ENCODE assay signal across 22 cellular contexts in the genomic region with DNA sequence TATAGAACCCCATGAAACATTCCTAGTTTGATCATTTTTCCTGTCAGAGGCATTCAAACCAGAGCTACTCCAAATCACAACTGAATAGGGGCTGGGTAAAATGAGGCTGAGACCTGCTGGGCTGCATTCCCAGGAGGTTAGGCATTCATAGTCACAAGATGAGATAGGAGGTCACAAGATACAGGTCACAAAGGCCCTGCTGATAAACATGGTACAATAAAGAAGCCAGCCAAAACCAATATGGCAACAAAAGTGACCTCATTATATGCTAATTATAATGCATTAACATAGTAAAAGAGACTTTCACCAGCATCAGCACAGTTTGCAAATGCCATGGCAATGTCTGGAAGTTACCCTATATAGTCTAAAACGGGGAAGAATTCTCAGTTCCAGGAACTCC. TPM values are rescaled to one million over a fixed set of nuclear protein-coding genes. Genes with fewer than 3 reads are reported as not detected.
A peak's percentile ranks its signal among the peaks of the same experiment; 100 is the strongest.
DNase-seq lines count a peak whose midpoint lies in the region; ATAC-seq and TF ChIP-seq lines count a peak whose summit lies in the region.
"Had no signal": no experiment of that assay in that cellular context is flagged by ENCODE, and none has a peak within 500 bp of the region (broad histone marks: within the 10 kb centered on the region; RNA-seq: fewer than 3 reads in every experiment).

No MANE protein-coding gene starts in this region.

- no TSS peak for BruUV-seq in MCF 10A (replicated peaks; lab: Mats Ljungman, UMichigan)
- no TSS peak for BruUV-seq in PC-9 (replicated peaks; lab: Mats Ljungman, UMichigan)

- H3K27me3 ChIP-seq in breast epithelium (no peaks in the 10 kb centered on the region), PC-9 (ENCODE audit: insufficient read depth, low read depth) (no peaks in the 10 kb centered on the region), hepatocyte (no peaks in the 10 kb centered on the region)
- H3K27me3 ChIP-seq: BLaER1, SJSA1 had no signal

- no peaks in the 10 kb centered on the region for H3K9me3 ChIP-seq in breast epithelium
- H3K9me3 ChIP-seq in PC-9 (ENCODE audit: insufficient read depth, low read depth): peaks cover 12% of the 10 kb centered on the region
- H3K9me3 ChIP-seq in hepatocyte (ENCODE audit: low read depth): no peaks in the 10 kb centered on the region
- H3K9me3 ChIP-seq: BLaER1, SJSA1 had no signal

- intact Hi-C loops in MCF 10A (cut with micrococcal nuclease): no loop called here
- intact Hi-C loops in breast epithelium (cut with DNase I; ENCODE audit: low total_unique reads): no loop called here
- intact Hi-C loops in PC-9 (cut with micrococcal nuclease; ENCODE audit: unreplicated experiment): no loop called here

- peak overlapping the region; percentile 67 for H3K4me2 ChIP-seq in PC-9
- no peak overlapping the region for H3K4me2 ChIP-seq in hepatocyte
- H3K4me2 ChIP-seq: BLaER1 had no signal

- TF ChIP-seq POLR2A in breast epithelium (IDR thresholded peaks at IDR 0.05): no peak

- H3F3A ChIP-seq in PC-9 (ENCODE audit: insufficient read depth, low read depth): peaks cover 6% of the 10 kb centered on the region; the same call in 1 of the 2 replicates

- H2AFZ ChIP-seq in PC-9: peak overlapping the region; percentile 78
- no peak overlapping the region for H2AFZ ChIP-seq in hepatocyte

- H3K4me3 ChIP-seq in breast epithelium: no peak overlapping the region
- H3K4me3 ChIP-seq in PC-9: no peak overlapping the region; the same call in 1 of the 2 replicates
- no peak overlapping the region for H3K4me3 ChIP-seq in hepatocyte
- H3K4me3 ChIP-seq: BLaER1, GM12878, SJSA1 had no signal

- H3K36me3 ChIP-seq in breast epithelium (no peaks in the 10 kb centered on the region), PC-9 (ENCODE audit: low read depth) (no peaks in the 10 kb centered on the region), hepatocyte (replicated peaks; ENCODE audit: insufficient read depth, low read depth) (no peaks in the 10 kb centered on the region)
- H3K36me3 ChIP-seq: BLaER1, SJSA1 had no signal

- POLR2A ChIA-PET in MCF 10A (lab: Yijun Ruan, JAX) (interaction anchor here (1.9 to 2.2 kb wide), 2 partner anchors 10 to 106 kb away, joined by 8 to 10 read pairs; no protein-coding TSS in a partner anchor), PC-9 (lab: Charles Lee; ENCODE audit: unreplicated experiment) (no interaction called here)

- H3K9me3 Mint-ChIP-seq in MCF 10A (ENCODE audit: unreplicated experiment): peaks cover 11% of the 10 kb centered on the region
- H3K9me3 Mint-ChIP-seq: HFFc6 had no signal

- peak overlapping the region; percentile 65 for H3K4me3 Mint-ChIP-seq in MCF 10A (ENCODE audit: unreplicated experiment)
- H3K4me3 Mint-ChIP-seq: CD8-positive, alpha-beta memory T cell; HFFc6 had no signal

- ATAC-seq in GM19324 (IDR thresholded peaks at IDR 0.05; ENCODE audit: low FRiP score, unreplicated experiment): no peak
- ATAC-seq: GM12878 had no signal

- DNase-seq in MCF 10A (ENCODE audit: unreplicated experiment): no peak
- no peak for DNase-seq in breast epithelium (ENCODE audit: low spot score in 2 of 2)
- peak; percentile 41 for DNase-seq in PC-9
- DNase-seq in iPS DF 19.7 (ENCODE audit: low read depth, low spot score): peak; percentile 20
- no peak for DNase-seq in globus pallidus (ENCODE audit: low spot score)
- DNase-seq in NCI-H187 (lab: John Stamatoyannopoulos, UW): no peak
- no peak for DNase-seq in hepatocyte (ENCODE audit: low spot score)
- DNase-seq: CD8-positive, alpha-beta memory T cell; DMS 273 treated with DMSO at 0.1 percent for 48 hours; EL; HFFc6; Karpas-422; NCI-H1417 treated with DMSO at 0.1 percent for 48 hours; NCI-H2029 treated with DMSO at 0.1 percent for 48 hours; NCI-H510A had no signal

- WGBS in hepatocyte (ENCODE audit: low lambda C conversion rate, missing lambda C conversion rate): 43% methylated on average over 1 of the region's 1 CpG

- H3K27ac Mint-ChIP-seq in MCF 10A (ENCODE audit: low read depth, unreplicated experiment): peak overlapping the region; percentile 88
- H3K27ac Mint-ChIP-seq: CD8-positive, alpha-beta memory T cell; HFFc6 had no signal

- TF ChIP-seq CTCF in MCF 10A (IDR thresholded peaks at IDR 0.05; ENCODE audit: unreplicated experiment): no peak
- no peak for TF ChIP-seq CTCF in breast epithelium (IDR thresholded peaks at IDR 0.05)
- no peak for TF ChIP-seq CTCF in PC-9 (conservative IDR thresholded peaks at IDR 0.05)
- TF ChIP-seq CTCF in hepatocyte (IDR thresholded peaks at IDR 0.05; ENCODE audit: poor library complexity): no peak

- H3K27ac ChIP-seq in breast epithelium: no peak overlapping the region
- H3K27ac ChIP-seq in PC-9: peak overlapping the region; percentile 69; the same call in 1 of the 2 replicates
- H3K27ac ChIP-seq in hepatocyte: no peak overlapping the region
- H3K27ac ChIP-seq: 22Rv1, BLaER1, HL-60, RWPE1, SJSA1 had no signal

- H3K36me3 Mint-ChIP-seq in MCF 10A (ENCODE audit: insufficient read depth, unreplicated experiment): no peaks in the 10 kb centered on the region
- H3K36me3 Mint-ChIP-seq: CD8-positive, alpha-beta memory T cell had no signal

- H3K4me1 Mint-ChIP-seq in MCF 10A (ENCODE audit: insufficient read depth, unreplicated experiment): peaks cover 19% of the 10 kb centered on the region
- H3K4me1 Mint-ChIP-seq: CD8-positive, alpha-beta memory T cell had no signal

- H3K27me3 Mint-ChIP-seq in MCF 10A (ENCODE audit: insufficient read depth, unreplicated experiment): no peaks in the 10 kb centered on the region
- H3K27me3 Mint-ChIP-seq: CD8-positive, alpha-beta memory T cell had no signal

- H3K79me2 ChIP-seq in PC-9 (ENCODE audit: low read depth) (no peaks in the 10 kb centered on the region), hepatocyte (no peaks in the 10 kb centered on the region)

- CTCF ChIA-PET in MCF 10A (lab: Yijun Ruan, JAX): interaction anchor here (0.6 kb wide), 1 partner anchor 132 kb away, joined by 3 read pairs; no protein-coding TSS in a partner anchor
- CTCF ChIA-PET in PC-9 (lab: Charles Lee): interaction anchor here (0.5 kb wide), 1 partner anchor 621 kb away, joined by 3 read pairs; no protein-coding TSS in a partner anchor

- H3K4me1 ChIP-seq in breast epithelium (no peaks in the 10 kb centered on the region), PC-9 (replicated peaks; ENCODE audit: insufficient read depth) (peaks cover 22% of the 10 kb centered on the region), hepatocyte (ENCODE audit: insufficient read depth) (no peaks in the 10 kb centered on the region)
- H3K4me1 ChIP-seq: BLaER1 had no signal

- H4K20me1 ChIP-seq in PC-9 (ENCODE audit: insufficient read depth) (no peaks in the 10 kb centered on the region), hepatocyte (ENCODE audit: insufficient read depth, poor library complexity, severe bottlenecking) (no peaks in the 10 kb centered on the region)
- H4K20me1 ChIP-seq: BLaER1 had no signal

- H3K9me2 ChIP-seq in PC-9 (ENCODE audit: insufficient read depth) (no peaks in the 10 kb centered on the region), hepatocyte (replicated peaks; ENCODE audit: insufficient read depth) (no peaks in the 10 kb centered on the region)

RNA-seq across cellular contexts. Expression of a gene that starts 37.4 kb away (rescaled TPM):
- total RNA-seq in MCF 10A (2022) (16.1 and 18.9 TPM in 2 replicates), breast epithelium (10 to 100 TPM in 2 of 3 donors, 1 to 10 TPM in 1; 7.2 to 99.5 (median 60.0) TPM), PC-9 (2021) (1.0 and 2.0 TPM in 2 replicates), hepatocyte (18.7 and 23.2 TPM in 2 replicates)
- 21.2 and 24.7 TPM in 2 replicates for polyA plus RNA-seq in hepatocyte
- total RNA-seq: GM12878 had no signal
- polyA plus RNA-seq: CD8-positive, alpha-beta memory T cell; GM12878 had no signal

Comparison
In these comparisons a context has a peak if more than half of its experiments do, and no peak if none do; other contexts are left out.
1. DNase-seq: peak in PC-9 (2 of 2) and iPS DF 19.7 (single experiment); none in MCF 10A (single experiment), breast epithelium (0 of 2), globus pallidus (single experiment), NCI-H187 (0 of 2) and hepatocyte (single experiment).